ENCODE assay signal across 19 cellular contexts in genomic region chr21:32705139-32705538, GRCh38. TPM values are rescaled to one million over a fixed set of nuclear protein-coding genes. Genes with fewer than 3 reads are reported as not detected.
DNase-seq lines count a peak whose midpoint lies in the region; ATAC-seq and TF ChIP-seq lines count a peak whose summit lies in the region.
"Had no signal": no experiment of that assay in that cellular context is flagged by ENCODE, and none has a peak within 500 bp of the region (broad histone marks: within the 10 kb centered on the region; RNA-seq: fewer than 3 reads in every experiment).

No MANE protein-coding gene starts in this region.

- peaks cover 12% of the 10 kb centered on the region; the same call in 2 of the 3 replicates for H3K4me1 Mint-ChIP-seq in GM23338

- peaks cover 9% of the 10 kb centered on the region; the same call in 1 of the 2 replicates for H3K4me1 ChIP-seq in GM23338 (ENCODE audit: insufficient read depth)
- H3K4me1 ChIP-seq: A549 had no signal

- H3K27ac ChIP-seq in GM23338 (ENCODE audit: low read depth), result 0 out of 2 replicates have a peak overlapping the region, but pooled peaks have one; percentile 37
- H3K27ac ChIP-seq: A549 had no signal

- no peak overlapping the region for H3K4me3 Mint-ChIP-seq in GM23338
- H3K4me3 Mint-ChIP-seq: CD4-positive, alpha-beta memory T cell had no signal

- no peaks in the 10 kb centered on the region for H3K79me2 ChIP-seq in GM23338 (replicated peaks; ENCODE audit: insufficient read depth)

- H3K27me3 ChIP-seq in GM23338 (ENCODE audit: insufficient read depth), result no peaks in the 10 kb centered on the region
- H3K27me3 ChIP-seq: BE2C had no signal

- H3K9me2 ChIP-seq in GM23338 (ENCODE audit: insufficient read depth), result no peaks in the 10 kb centered on the region

- H3K4me3 ChIP-seq in GM23338, result no peak overlapping the region
- H3K4me3 ChIP-seq: A549, K562 had no signal

- DNase-seq in AG08396 (ENCODE audit: low spot score) (peak; percentile 28), GM23338 (ENCODE audit: low spot score) (peak; percentile 56), astrocyte of the hippocampus (ENCODE audit: low read depth, low spot score) (peak; percentile 44), hepatic stellate cell (ENCODE audit: low spot score) (peak; percentile 32), cardiac septum (ENCODE audit: low spot score) (no peak), glomerular visceral epithelial cell (ENCODE audit: extremely low spot score) (no peak), retina (no peak)
- DNase-seq: BE2C; CD4-positive, alpha-beta memory T cell; DMS79 treated with DMSO at 0.1 percent for 48 hours; GF-D8; NCI-H1436 treated with DMSO at 0.1 percent for 48 hours; NCI-H2081; NCI-H2227 treated with DMSO at 0.1 percent for 48 hours; NCI-H526; RPMI8226 had no signal

- H3K27me3 Mint-ChIP-seq in GM23338 (ENCODE audit: insufficient read depth, low read depth, poor library complexity), result no peaks in the 10 kb centered on the region
- H3K27me3 Mint-ChIP-seq: CD4-positive, alpha-beta memory T cell had no signal

- no peak for TF ChIP-seq CTCF in GM23338 (conservative IDR thresholded peaks at IDR 0.05; ENCODE audit: low read depth in 2 of 2)

- H3K4me2 ChIP-seq in GM23338, result no peak overlapping the region
- H3K4me2 ChIP-seq: A549 had no signal

- no peaks in the 10 kb centered on the region for H3K36me3 Mint-ChIP-seq in GM23338 (ENCODE audit: low read depth)

- H2AFZ ChIP-seq in GM23338, result no peak overlapping the region

- no peaks in the 10 kb centered on the region for H4K20me1 ChIP-seq in GM23338 (replicated peaks; ENCODE audit: insufficient read depth)

- H3K9me3 Mint-ChIP-seq in GM23338, result no peaks in the 10 kb centered on the region
- H3K9me3 Mint-ChIP-seq: CD4-positive, alpha-beta memory T cell had no signal

- intact Hi-C loops in cardiac septum (cut with DNase I), result no loop called here

- H3F3A ChIP-seq in GM23338 (replicated peaks; ENCODE audit: low read depth), result no peaks in the 10 kb centered on the region

- ATAC-seq in GM23338 (peak; percentile 84), HG03039 (IDR thresholded peaks at IDR 0.05; ENCODE audit: unreplicated experiment) (no peak)
- ATAC-seq: A549 had no signal

- no peaks in the 10 kb centered on the region for H3K36me3 ChIP-seq in GM23338 (ENCODE audit: insufficient read depth)
- H3K36me3 ChIP-seq: BE2C had no signal

- H3K27ac Mint-ChIP-seq in GM23338, result 0 out of 2 replicates have a peak overlapping the region, but pooled peaks have one; percentile 51

TF ChIP-seq in GM23338, 12 proteins besides CTCF, POLR2A, EP300 and RAD21:
- TF ChIP-seq ZNF331 (CRISPR knock-in tag; IDR thresholded peaks at IDR 0.05; ENCODE audit: low read depth) (no peak), POLR2AphosphoS5 (IDR thresholded peaks at IDR 0.05; ENCODE audit: low read depth) (no peak), JUNB (IDR thresholded peaks at IDR 0.05; ENCODE audit: unreplicated experiment) (no peak), ZNF114 (CRISPR knock-in tag; IDR thresholded peaks at IDR 0.05) (no peak), ETS1 (IDR thresholded peaks at IDR 0.05) (no peak), CREB1 (CRISPR knock-in tag; IDR thresholded peaks at IDR 0.05; ENCODE audit: low read depth) (no peak), STAT1 (IDR thresholded peaks at IDR 0.05; ENCODE audit: unreplicated experiment) (no peak), ZNF462 (CRISPR knock-in tag; IDR thresholded peaks at IDR 0.05) (no peak)
TF ChIP-seq in GM23338: peak in this region for 0.

RNA-seq across cellular contexts. Expression of gene SYNJ1, which starts 22.7 kb away (rescaled TPM):
- total RNA-seq in GM23338 (2014; rRNA removed; shearing (Covaris generic)), result 4.2 and 8.2 TPM in 2 replicates
- 1.4 and 2.2 TPM in 2 replicates for polyA plus RNA-seq in GM23338 (2016; fragmentation: Nextera tagmentation; extraction: Ambion mirVana)
- 10.8 TPM for total RNA-seq in cardiac septum

Comparison
In these comparisons a context has a peak if more than half of its experiments do, and no peak if none do; other contexts are left out.
1. DNase-seq: peak in AG08396 (single experiment), GM23338 (single experiment), astrocyte of the hippocampus (single experiment) and hepatic stellate cell (single experiment); none in cardiac septum (single experiment), glomerular visceral epithelial cell (single experiment) and retina (single experiment).